ENCODE assay signal across 8 cellular contexts in genomic region chr1:117365350-117366280, GRCh38. TPM values are rescaled to one million over a fixed set of nuclear protein-coding genes. Genes with fewer than 3 reads are reported as not detected.
DNase-seq lines count a peak whose midpoint lies in the region; ATAC-seq and TF ChIP-seq lines count a peak whose summit lies in the region.

No MANE protein-coding gene starts in this region.

- H3K9ac ChIP-seq in mucosa of rectum (ENCODE audit: low read depth in 1 of 2, low read length in 2 of 2), result peak overlapping the region; percentile 86 to 98

- H3K27me3 ChIP-seq in mucosa of rectum (ENCODE audit: control insufficient read depth in 2 of 2, insufficient read depth in 2 of 2, low read length in 2 of 2), result no peaks in the 10 kb centered on the region

- ATAC-seq in HG02981 (IDR thresholded peaks at IDR 0.05; ENCODE audit: unreplicated experiment) (no peak), GM18858 (IDR thresholded peaks at IDR 0.05; ENCODE audit: unreplicated experiment) (no peak), HG03521 (IDR thresholded peaks at IDR 0.05; ENCODE audit: unreplicated experiment) (no peak), GM21723 (IDR thresholded peaks at IDR 0.05; ENCODE audit: unreplicated experiment) (no peak)

- H3K9me3 ChIP-seq in KOPT-K1 (ENCODE audit: insufficient read depth, low read length, poor library complexity, severe bottlenecking) (no peaks in the 10 kb centered on the region), mucosa of rectum (ENCODE audit: control insufficient read depth in 2 of 2, low read length in 2 of 2) (no peaks in the 10 kb centered on the region)

- intact Hi-C loops in CD14-positive monocyte (cut with micrococcal nuclease), result loop anchor here in 1 of 2 donors (5.0 kb wide), 1 partner anchor 243 kb away; the partner anchor contains the start of gene TRIM45

- no peaks in the 10 kb centered on the region for H3K36me3 ChIP-seq in KOPT-K1 (ENCODE audit: insufficient read depth, low read length)
- no peaks in the 10 kb centered on the region for H3K36me3 ChIP-seq in mucosa of rectum (ENCODE audit: control insufficient read depth in 2 of 2, insufficient read depth in 2 of 2, low read length in 2 of 2)

- H3K4me1 Mint-ChIP-seq in CD14-positive monocyte, result peaks cover 41% of the 10 kb centered on the region

- no peaks in the 10 kb centered on the region for H3K36me3 Mint-ChIP-seq in CD14-positive monocyte

- H3K4me3 Mint-ChIP-seq in CD14-positive monocyte, result peak overlapping the region; percentile 94

- peaks cover 0 to 2% (median 0%) of the 10 kb centered on the region in 3 donors for H3K27me3 Mint-ChIP-seq in CD14-positive monocyte (ENCODE audit: low read depth in 3 of 3)

- H3K9me3 Mint-ChIP-seq in CD14-positive monocyte, result peaks cover 0 to 3% (median 0%) of the 10 kb centered on the region in 7 donors

- no peak for DNase-seq in CD14-positive monocyte (ENCODE audit: low spot score)
- peak; percentile 33 for DNase-seq in cerebellar cortex (ENCODE audit: low spot score)

- H3K4me3 ChIP-seq in mucosa of rectum (ENCODE audit: low read length in 2 of 2), result peak overlapping the region; percentile 88 to 98

- H3K4me1 ChIP-seq in mucosa of rectum (ENCODE audit: control insufficient read depth in 2 of 2, insufficient read depth in 2 of 2, low read length in 2 of 2), result peaks cover 7 to 19% of the 10 kb centered on the region in 2 donors

- H3K27ac ChIP-seq in KOPT-K1 (ENCODE audit: low read depth, low read length, poor library complexity, severe bottlenecking), result peak overlapping the region; percentile 89
- peak overlapping the region; percentile 96 for H3K27ac ChIP-seq in mucosa of rectum (ENCODE audit: low read depth in 2 of 2, low read length in 2 of 2)

- TF ChIP-seq CTCF in CD14-positive monocyte (IDR thresholded peaks at IDR 0.05), result no peak

- H3K27ac Mint-ChIP-seq in CD14-positive monocyte, result peak overlapping the region; percentile 89 to 97 (median 93)

RNA-seq across cellular contexts. Expression of gene MAN1A2, which starts 1.6 kb away (rescaled TPM):
- polyA plus RNA-seq in CD14-positive monocyte, result 10 to 100 TPM in 1 of 2 donors, 1 to 10 TPM in 1; 7.2 to 10.5 TPM
